In genomic region chr10:98268694-98269386, GRCh38 we compare ENCODE assay signal across 7 cellular contexts. TPM values are rescaled to one million over a fixed set of nuclear protein-coding genes. Genes with fewer than 3 reads are reported as not detected.
A peak's percentile ranks its signal among the peaks of the same experiment; 100 is the strongest.
DNase-seq lines count a peak whose midpoint lies in the region; ATAC-seq and TF ChIP-seq lines count a peak whose summit lies in the region.

No MANE protein-coding gene starts in this region.

- peak overlapping the region; percentile 64 for H3K4me3 Mint-ChIP-seq in glutamatergic neuron (ENCODE audit: unreplicated experiment)

- peaks cover 20% of the 10 kb centered on the region for H3K9me3 Mint-ChIP-seq in glutamatergic neuron (ENCODE audit: unreplicated experiment)

- peaks cover 21% of the 10 kb centered on the region for H3K27me3 Mint-ChIP-seq in glutamatergic neuron (ENCODE audit: unreplicated experiment)

- H3K36me3 ChIP-seq in GM23248 (ENCODE audit: low read depth) (no peaks in the 10 kb centered on the region), skeletal muscle tissue (ENCODE audit: control insufficient read depth in 3 of 3, insufficient read depth in 3 of 3, low read length in 3 of 3) (no peaks in the 10 kb centered on the region)

- H3F3A ChIP-seq in GM23248 (ENCODE audit: insufficient read depth): peaks cover 12% of the 10 kb centered on the region; the same call in 1 of the 2 replicates

- H3K9me3 ChIP-seq in GM23248 (ENCODE audit: low read depth) (no peaks in the 10 kb centered on the region), skeletal muscle tissue (ENCODE audit: control insufficient read depth in 3 of 3, low read length in 3 of 3) (no peaks in the 10 kb centered on the region)

- H3K27me3 ChIP-seq in GM23248 (replicated peaks; ENCODE audit: insufficient read depth) (no peaks in the 10 kb centered on the region), skeletal muscle tissue (ENCODE audit: control insufficient read depth in 3 of 3, insufficient read depth in 3 of 3, low read length in 3 of 3) (peaks cover 0 to 2% (median 0%) of the 10 kb centered on the region in 3 donors)

- H3K4me1 ChIP-seq in GM23248 (ENCODE audit: insufficient read depth) (peaks cover 25% of the 10 kb centered on the region), skeletal muscle tissue (ENCODE audit: control insufficient read depth in 3 of 3, insufficient read depth in 3 of 3, low read length in 3 of 3) (peaks cover 36 to 49% (median 40%) of the 10 kb centered on the region in 3 donors)

- in situ Hi-C loops in GM23248 (cut with MboI): no loop called here

- peak overlapping the region; percentile 80 for H3K4me2 ChIP-seq in GM23248 (ENCODE audit: unreplicated experiment)

- H3K9ac ChIP-seq in GM23248 (peak overlapping the region; percentile 76), skeletal muscle tissue (ENCODE audit: low read depth in 1 of 3, low read length in 3 of 3) (peak overlapping the region; percentile 62 to 83 (median 70))

- WGBS in GM23248 (ENCODE audit: low coverage in 1 of 2, low lambda C conversion rate in 2 of 2, missing lambda C conversion rate in 2 of 2), 2 experiments: 6 to 8% methylated on average over 15 to 16 of the region's 16 CpGs

- no peak for TF ChIP-seq CTCF in glutamatergic neuron (IDR thresholded peaks at IDR 0.05; ENCODE audit: partially characterized antibody, unreplicated experiment)

- H4K20me1 ChIP-seq in GM23248 (ENCODE audit: insufficient read depth): no peaks in the 10 kb centered on the region

- H3K36me3 Mint-ChIP-seq in glutamatergic neuron (ENCODE audit: unreplicated experiment): no peaks in the 10 kb centered on the region

- peak overlapping the region; percentile 83 for H3K27ac Mint-ChIP-seq in glutamatergic neuron (ENCODE audit: unreplicated experiment)

- H3K4me3 ChIP-seq in GM23248 (peak overlapping the region; percentile 75), skeletal muscle tissue (ENCODE audit: low read length in 3 of 3) (peak overlapping the region; percentile 57 to 69 (median 64))

- DNase-seq in GM23248 (no peak), RPMI8226 (peak; percentile 3), glutamatergic neuron (no peak), ureter (ENCODE audit: low spot score) (no peak), RKO (ENCODE audit: low spot score) (no peak)

- no peak for ATAC-seq in GM21528 (IDR thresholded peaks at IDR 0.05; ENCODE audit: low FRiP score, unreplicated experiment)

- H3K4me1 Mint-ChIP-seq in glutamatergic neuron (ENCODE audit: low read depth, unreplicated experiment): peaks cover 44% of the 10 kb centered on the region

- peaks cover 24% of the 10 kb centered on the region for H3K79me2 ChIP-seq in GM23248 (ENCODE audit: insufficient read depth)

- no peaks in the 10 kb centered on the region for H3K9me2 ChIP-seq in GM23248 (ENCODE audit: insufficient read depth)

- peak overlapping the region; percentile 78 for H2AFZ ChIP-seq in GM23248

- peak overlapping the region; percentile 55 for H3K27ac ChIP-seq in GM23248
- H3K27ac ChIP-seq in skeletal muscle tissue (ENCODE audit: low read depth, low read length): peak overlapping the region; percentile 80

RNA-seq across cellular contexts. Expression of gene LOXL4, which starts 0.8 kb away (rescaled TPM):
- total RNA-seq in GM23248 (2014; rRNA removed; shearing (Covaris generic)): 496 and 507 TPM in 2 replicates
- 319 and 320 TPM in 2 replicates for polyA plus RNA-seq in GM23248 (2016; fragmentation: Nextera tagmentation; extraction: Ambion mirVana)
- total RNA-seq in glutamatergic neuron (ENCODE audit: unreplicated experiment) (6.1 TPM), skeletal muscle tissue (4.2 TPM), ureter (3.0 TPM)

Comparison
In these comparisons a context has a peak if more than half of its experiments do, and no peak if none do; other contexts are left out.
1. RNA of gene LOXL4, which starts 0.8 kb away (total RNA-seq): 496 to 507 TPM in GM23248; 6.1 TPM in glutamatergic neuron (single experiment), 4.2 TPM in skeletal muscle tissue (single experiment) and 3.0 TPM in ureter (single experiment); every median in the first group is over 10 times any median in the second.